In the genomic region with DNA sequence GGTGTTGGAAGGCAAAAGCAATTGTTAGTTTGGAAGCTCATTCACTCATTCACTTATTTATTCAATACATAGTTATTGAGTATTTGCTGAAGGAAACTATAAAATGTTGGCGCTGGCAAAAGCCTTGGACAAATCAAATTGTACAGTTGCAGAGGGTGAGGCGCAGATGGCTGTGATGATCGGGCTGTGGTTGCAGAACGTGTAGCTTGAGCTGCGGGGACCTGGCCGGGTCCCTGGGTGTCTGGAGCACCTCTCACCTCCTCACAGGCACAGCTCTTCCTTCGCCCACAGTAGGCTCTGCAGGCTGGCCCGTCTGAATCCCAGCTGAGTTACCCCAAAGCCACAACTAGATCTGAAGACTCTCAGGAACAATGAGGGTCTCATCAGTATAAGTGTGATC, we compare ENCODE assay signal across 16 cellular contexts.
DNase-seq lines count a peak whose midpoint lies in the region; ATAC-seq, FAIRE-seq and TF ChIP-seq lines count a peak whose summit lies in the region.
"Had no signal": no experiment of that assay in that cellular context is flagged by ENCODE, and none has a peak within 500 bp of the region (broad histone marks: within the 10 kb centered on the region; RNA-seq: fewer than 3 reads in every experiment).

No MANE protein-coding gene starts in this region.

- H3K27ac Mint-ChIP-seq in activated CD8-positive, alpha-beta T cell treated with anti-CD3 and anti-CD28 coated beads for 36 hours: peak overlapping the region; percentile 47
- no peak overlapping the region for H3K27ac Mint-ChIP-seq in activated CD8-positive, alpha-beta T cell treated with anti-CD3 and anti-CD28 coated beads, Interleukin-2, amount 10 ng/mL, durations not matched to agents 7 days and 5 days
- peak overlapping the region; percentile 79 for H3K27ac Mint-ChIP-seq in activated T-helper 2 cell treated with anti-CD3 and anti-CD28 coated beads, Interferon-gamma antibody, Interleukin-2, Interleukin-4, amounts not matched to agents 10 μg/mL and 5 μg/mL and 100 μg/mL, durations not matched to agents 14 hours and 24 hours and 36 hours
- H3K27ac Mint-ChIP-seq: HFFc6 had no signal

- H3K27me3 ChIP-seq in H7 (ENCODE audit: control insufficient read depth, insufficient read depth, low read length): no peaks in the 10 kb centered on the region
- no peaks in the 10 kb centered on the region for H3K27me3 ChIP-seq in upper lobe of right lung
- no peaks in the 10 kb centered on the region for H3K27me3 ChIP-seq in suprapubic skin

- no peaks in the 10 kb centered on the region for H3K4me1 ChIP-seq in upper lobe of right lung
- peaks cover 3% of the 10 kb centered on the region for H3K4me1 ChIP-seq in suprapubic skin
- H3K4me1 ChIP-seq: A549 had no signal

- H3K36me3 ChIP-seq in H7 (replicated peaks; ENCODE audit: control insufficient read depth, insufficient read depth, low read length): no peaks in the 10 kb centered on the region
- H3K36me3 ChIP-seq in upper lobe of right lung: no peaks in the 10 kb centered on the region
- no peaks in the 10 kb centered on the region for H3K36me3 ChIP-seq in suprapubic skin

- CTCF ChIA-PET in activated CD8-positive, alpha-beta T cell treated with anti-CD3 and anti-CD28 coated beads for 36 hours (lab: Charles Lee): interaction anchor here (1.0 to 1.9 kb wide), 2 partner anchors 12 to 26 kb away, joined by 3 to 4 read pairs; no protein-coding TSS in a partner anchor
- CTCF ChIA-PET in activated CD8-positive, alpha-beta T cell treated with anti-CD3 and anti-CD28 coated beads, Interleukin-2, amount 10 ng/mL, durations not matched to agents 7 days and 5 days (lab: Charles Lee): interaction anchor here (1.1 to 1.3 kb wide), 3 partner anchors 11 to 75 kb away, joined by 4 read pairs; no protein-coding TSS in a partner anchor

- H3K9me3 ChIP-seq in upper lobe of right lung: no peaks in the 10 kb centered on the region
- no peaks in the 10 kb centered on the region for H3K9me3 ChIP-seq in suprapubic skin
- H3K9me3 ChIP-seq: A549 had no signal

- ATAC-seq in activated CD8-positive, alpha-beta T cell treated with anti-CD3 and anti-CD28 coated beads for 36 hours: no peak
- no peak for ATAC-seq in activated CD8-positive, alpha-beta T cell treated with anti-CD3 and anti-CD28 coated beads, Interleukin-2, amount 10 ng/mL, durations not matched to agents 7 days and 5 days
- ATAC-seq in upper lobe of right lung: no peak
- ATAC-seq: A549 had no signal

- no peak for FAIRE-seq in D721Med (lab: Jason Lieb, UNC)
- FAIRE-seq: A549, H1 had no signal

- WGBS in suprapubic skin: 89% methylated on average over 8 of the region's 8 CpGs

- peaks cover 2% of the 10 kb centered on the region for H3K36me3 Mint-ChIP-seq in activated CD8-positive, alpha-beta T cell treated with anti-CD3 and anti-CD28 coated beads for 36 hours (ENCODE audit: low read depth)
- no peaks in the 10 kb centered on the region for H3K36me3 Mint-ChIP-seq in activated CD8-positive, alpha-beta T cell treated with anti-CD3 and anti-CD28 coated beads, Interleukin-2, amount 10 ng/mL, durations not matched to agents 7 days and 5 days (ENCODE audit: low read depth)
- H3K36me3 Mint-ChIP-seq in activated T-helper 2 cell treated with anti-CD3 and anti-CD28 coated beads, Interferon-gamma antibody, Interleukin-2, Interleukin-4, amounts not matched to agents 10 μg/mL and 5 μg/mL and 100 μg/mL, durations not matched to agents 14 hours and 24 hours and 36 hours (ENCODE audit: low read depth): no peaks in the 10 kb centered on the region

- no peak overlapping the region for H3K4me3 Mint-ChIP-seq in activated CD8-positive, alpha-beta T cell treated with anti-CD3 and anti-CD28 coated beads for 36 hours
- H3K4me3 Mint-ChIP-seq in activated CD8-positive, alpha-beta T cell treated with anti-CD3 and anti-CD28 coated beads, Interleukin-2, amount 10 ng/mL, durations not matched to agents 7 days and 5 days: no peak overlapping the region
- H3K4me3 Mint-ChIP-seq in activated T-helper 2 cell treated with anti-CD3 and anti-CD28 coated beads, Interferon-gamma antibody, Interleukin-2, Interleukin-4, amounts not matched to agents 10 μg/mL and 5 μg/mL and 100 μg/mL, durations not matched to agents 14 hours and 24 hours and 36 hours (ENCODE audit: low read depth): no peak overlapping the region
- H3K4me3 Mint-ChIP-seq: HFFc6 had no signal

- peaks cover 78% of the 10 kb centered on the region for H3K4me1 Mint-ChIP-seq in activated CD8-positive, alpha-beta T cell treated with anti-CD3 and anti-CD28 coated beads for 36 hours (ENCODE audit: low read depth)
- peaks cover 60% of the 10 kb centered on the region for H3K4me1 Mint-ChIP-seq in activated CD8-positive, alpha-beta T cell treated with anti-CD3 and anti-CD28 coated beads, Interleukin-2, amount 10 ng/mL, durations not matched to agents 7 days and 5 days (ENCODE audit: low read depth)
- peaks cover 50% of the 10 kb centered on the region for H3K4me1 Mint-ChIP-seq in activated T-helper 2 cell treated with anti-CD3 and anti-CD28 coated beads, Interferon-gamma antibody, Interleukin-2, Interleukin-4, amounts not matched to agents 10 μg/mL and 5 μg/mL and 100 μg/mL, durations not matched to agents 14 hours and 24 hours and 36 hours (ENCODE audit: low read depth)

- intact Hi-C loops in activated CD8-positive, alpha-beta T cell treated with anti-CD3 and anti-CD28 coated beads for 36 hours (cut with micrococcal nuclease): no loop called here
- intact Hi-C loops in activated T-helper 2 cell treated with anti-CD3 and anti-CD28 coated beads, Interferon-gamma antibody, Interleukin-2, Interleukin-4, amounts not matched to agents 10 μg/mL and 5 μg/mL and 100 μg/mL, durations not matched to agents 14 hours and 24 hours and 36 hours (cut with micrococcal nuclease): loop anchor here (1.0 to 5.0 kb wide), 4 partner anchors 28 to 146 kb away; no protein-coding TSS in a partner anchor
- intact Hi-C loops in upper lobe of right lung (cut with DNase I): no loop called here

- no peak for TF ChIP-seq CTCF in activated CD8-positive, alpha-beta T cell treated with anti-CD3 and anti-CD28 coated beads for 36 hours (IDR thresholded peaks at IDR 0.05)
- no peak for TF ChIP-seq CTCF in upper lobe of right lung (IDR thresholded peaks at IDR 0.05)
- TF ChIP-seq CTCF in suprapubic skin (IDR thresholded peaks at IDR 0.05): no peak
- no peak for TF ChIP-seq CTCF in D721Med (IDR thresholded peaks at IDR 0.05; ENCODE audit: insufficient read depth, missing control alignments)

- H3K27me3 Mint-ChIP-seq in activated CD8-positive, alpha-beta T cell treated with anti-CD3 and anti-CD28 coated beads for 36 hours: no peaks in the 10 kb centered on the region
- H3K27me3 Mint-ChIP-seq in activated CD8-positive, alpha-beta T cell treated with anti-CD3 and anti-CD28 coated beads, Interleukin-2, amount 10 ng/mL, durations not matched to agents 7 days and 5 days (ENCODE audit: low read depth): peaks cover 2% of the 10 kb centered on the region
- no peaks in the 10 kb centered on the region for H3K27me3 Mint-ChIP-seq in activated T-helper 2 cell treated with anti-CD3 and anti-CD28 coated beads, Interferon-gamma antibody, Interleukin-2, Interleukin-4, amounts not matched to agents 10 μg/mL and 5 μg/mL and 100 μg/mL, durations not matched to agents 14 hours and 24 hours and 36 hours (ENCODE audit: low read depth)

- no peak for TF ChIP-seq EP300 in suprapubic skin (IDR thresholded peaks at IDR 0.05)

- H3K27ac ChIP-seq in upper lobe of right lung: no peak overlapping the region
- H3K27ac ChIP-seq in suprapubic skin: no peak overlapping the region
- H3K27ac ChIP-seq: A549 had no signal

- TF ChIP-seq POLR2A in suprapubic skin (IDR thresholded peaks at IDR 0.05): no peak

- no peaks in the 10 kb centered on the region for H3K9me3 Mint-ChIP-seq in activated CD8-positive, alpha-beta T cell treated with anti-CD3 and anti-CD28 coated beads for 36 hours
- H3K9me3 Mint-ChIP-seq in activated CD8-positive, alpha-beta T cell treated with anti-CD3 and anti-CD28 coated beads, Interleukin-2, amount 10 ng/mL, durations not matched to agents 7 days and 5 days (ENCODE audit: insufficient read depth): no peaks in the 10 kb centered on the region
- no peaks in the 10 kb centered on the region for H3K9me3 Mint-ChIP-seq in activated T-helper 2 cell treated with anti-CD3 and anti-CD28 coated beads, Interferon-gamma antibody, Interleukin-2, Interleukin-4, amounts not matched to agents 10 μg/mL and 5 μg/mL and 100 μg/mL, durations not matched to agents 14 hours and 24 hours and 36 hours

- no peak for DNase-seq in activated CD8-positive, alpha-beta T cell treated with anti-CD3 and anti-CD28 coated beads for 36 hours
- DNase-seq in activated CD8-positive, alpha-beta T cell treated with anti-CD3 and anti-CD28 coated beads, Interleukin-2, amount 10 ng/mL, durations not matched to agents 7 days and 5 days: no peak
- DNase-seq in H7: peak; percentile 27
- DNase-seq in activated T-helper 2 cell treated with anti-CD3 and anti-CD28 coated beads, Interferon-gamma antibody, Interleukin-2, Interleukin-4, amounts not matched to agents 10 μg/mL and 5 μg/mL and 100 μg/mL, durations not matched to agents 14 hours and 24 hours and 36 hours (ENCODE audit: low spot score): no peak
- DNase-seq in upper lobe of right lung: peak; percentile 12
- no peak for DNase-seq in suprapubic skin (ENCODE audit: low spot score in 2 of 2)
- no peak for DNase-seq in GM19240 (ENCODE audit: insufficient read length, low spot score)
- no peak for DNase-seq in D721Med (ENCODE audit: insufficient read length, low spot score)
- DNase-seq: HFFc6, KBM-7, NCI-H1105, NCI-H1694 treated with DMSO at 0.1 percent for 48 hours, NCI-H748 treated with DMSO at 0.1 percent for 48 hours, PC-3 had no signal

- H3K4me3 ChIP-seq in H7 (ENCODE audit: insufficient read depth, low read depth, low read length) (no peak overlapping the region), upper lobe of right lung (no peak overlapping the region), suprapubic skin (no peak overlapping the region)
- H3K4me3 ChIP-seq: A549 had no signal

- POLR2A ChIA-PET in activated CD8-positive, alpha-beta T cell treated with anti-CD3 and anti-CD28 coated beads for 36 hours (lab: Charles Lee): interaction anchor here (1.0 to 1.9 kb wide), 4 partner anchors 12 to 109 kb away, joined by 3 to 10 read pairs (median 4); partner anchors contain the start of gene LDLRAD4
- POLR2A ChIA-PET in activated CD8-positive, alpha-beta T cell treated with anti-CD3 and anti-CD28 coated beads, Interleukin-2, amount 10 ng/mL, durations not matched to agents 7 days and 5 days (lab: Charles Lee): interaction anchor here (1.0 kb wide), 1 partner anchor 12 kb away, joined by 3 read pairs; no protein-coding TSS in a partner anchor

Comparison
In these comparisons a context has a peak if more than half of its experiments do, and no peak if none do; other contexts are left out.
1. DNase-seq: peak in H7 (single experiment) and upper lobe of right lung (single experiment); none in activated CD8-positive, alpha-beta T cell treated with anti-CD3 and anti-CD28 coated beads for 36 hours (single experiment), activated CD8-positive, alpha-beta T cell treated with anti-CD3 and anti-CD28 coated beads, Interleukin-2, amount 10 ng/mL, durations not matched to agents 7 days and 5 days (single experiment), activated T-helper 2 cell treated with anti-CD3 and anti-CD28 coated beads, Interferon-gamma antibody, Interleukin-2, Interleukin-4, amounts not matched to agents 10 μg/mL and 5 μg/mL and 100 μg/mL, durations not matched to agents 14 hours and 24 hours and 36 hours (single experiment), suprapubic skin (0 of 2), GM19240 (single experiment) and D721Med (single experiment).